ENCODE assay signal across 8 cellular contexts in genomic region chr1:84690397-84691138, GRCh38. TPM values are rescaled to one million over a fixed set of nuclear protein-coding genes. Genes with fewer than 3 reads are reported as not detected.
DNase-seq lines count a peak whose midpoint lies in the region; ATAC-seq and TF ChIP-seq lines count a peak whose summit lies in the region.

A gene with protein sequence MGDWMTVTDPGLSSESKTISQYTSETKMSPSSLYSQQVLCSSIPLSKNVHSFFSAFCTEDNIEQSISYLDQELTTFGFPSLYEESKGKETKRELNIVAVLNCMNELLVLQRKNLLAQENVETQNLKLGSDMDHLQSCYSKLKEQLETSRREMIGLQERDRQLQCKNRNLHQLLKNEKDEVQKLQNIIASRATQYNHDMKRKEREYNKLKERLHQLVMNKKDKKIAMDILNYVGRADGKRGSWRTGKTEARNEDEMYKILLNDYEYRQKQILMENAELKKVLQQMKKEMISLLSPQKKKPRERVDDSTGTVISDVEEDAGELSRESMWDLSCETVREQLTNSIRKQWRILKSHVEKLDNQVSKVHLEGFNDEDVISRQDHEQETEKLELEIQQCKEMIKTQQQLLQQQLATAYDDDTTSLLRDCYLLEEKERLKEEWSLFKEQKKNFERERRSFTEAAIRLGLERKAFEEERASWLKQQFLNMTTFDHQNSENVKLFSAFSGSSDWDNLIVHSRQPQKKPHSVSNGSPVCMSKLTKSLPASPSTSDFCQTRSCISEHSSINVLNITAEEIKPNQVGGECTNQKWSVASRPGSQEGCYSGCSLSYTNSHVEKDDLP (minus strand): TSS chr1:84690461. CDS start chr1:84671219, 19,242 bp downstream.

- H3K23ac ChIP-seq in neuronal stem cell (ENCODE audit: low read depth, low read length, poor library complexity), result peak within 1 kb of the TSS; percentile 21

- peaks cover 32% of the 10 kb centered on the region for H3K36me3 Mint-ChIP-seq in HFFc6 (ENCODE audit: low read depth)
- no peaks in the 10 kb centered on the region for H3K36me3 Mint-ChIP-seq in activated naive CD4-positive, alpha-beta T cell treated with anti-CD3 and anti-CD28 coated beads for 36 hours (ENCODE audit: low read depth)

- H3K4me2 ChIP-seq in neuronal stem cell (ENCODE audit: insufficient read depth, low read length, poor library complexity, severe bottlenecking), result peak within 1 kb of the TSS; percentile 96

- H3K18ac ChIP-seq in neuronal stem cell (ENCODE audit: low read length), result peak within 1 kb of the TSS; percentile 98

- H3K4me1 ChIP-seq in gastroesophageal sphincter (peaks cover 0 to 42% (median 5%) of the 10 kb centered on the region in 3 donors), neuronal stem cell (ENCODE audit: control insufficient read depth in 2 of 2, insufficient read depth in 1 of 2, low read depth in 1 of 2, low read length in 2 of 2) (peaks cover 0 to 4% of the 10 kb centered on the region in 2 donors), subcutaneous abdominal adipose tissue (ENCODE audit: control insufficient read depth in 5 of 5, insufficient read depth in 5 of 5, low read length in 5 of 5) (peaks cover 3 to 14% (median 13%) of the 10 kb centered on the region in 5 donors)

- H3K9me3 ChIP-seq in gastroesophageal sphincter, result no peaks in the 10 kb centered on the region
- no peaks in the 10 kb centered on the region for H3K9me3 ChIP-seq in neuronal stem cell (replicated peaks in 1 of 2; ENCODE audit: control insufficient read depth in 2 of 2, insufficient read depth in 1 of 2, low read depth in 1 of 2, low read length in 2 of 2)
- H3K9me3 ChIP-seq in subcutaneous abdominal adipose tissue (ENCODE audit: control insufficient read depth in 5 of 5, low read length in 5 of 5), result no peaks in the 10 kb centered on the region

- H3K27ac ChIP-seq in gastroesophageal sphincter (peak within 1 kb of the TSS; percentile 85 to 93 (median 92)), neuronal stem cell (replicated peaks; ENCODE audit: low read length) (peak within 1 kb of the TSS; percentile 92), subcutaneous abdominal adipose tissue (ENCODE audit: low read depth, low read length) (peak within 1 kb of the TSS; percentile 66)

- no peak within 1 kb of the TSS for H2BK12ac ChIP-seq in neuronal stem cell (ENCODE audit: low read length)

- H3K9ac ChIP-seq in neuronal stem cell (ENCODE audit: low read depth, low read length, poor library complexity) (peak within 1 kb of the TSS; percentile 82), subcutaneous abdominal adipose tissue (ENCODE audit: low read length in 5 of 5) (peak within 1 kb of the TSS in 4 of 5 donors; percentile 61 to 76 (median 66))

- no peak within 1 kb of the TSS for H4K8ac ChIP-seq in neuronal stem cell (ENCODE audit: low read depth, low read length)

- no peak for TF ChIP-seq EP300 in gastroesophageal sphincter (IDR thresholded peaks at IDR 0.05)

- H3K4me3 Mint-ChIP-seq in HFFc6, result peak within 1 kb of the TSS; percentile 91
- peak within 1 kb of the TSS; percentile 92 for H3K4me3 Mint-ChIP-seq in activated naive CD4-positive, alpha-beta T cell treated with anti-CD3 and anti-CD28 coated beads for 36 hours

- H3K79me1 ChIP-seq in neuronal stem cell (ENCODE audit: low read depth, low read length), result no peaks in the 10 kb centered on the region

- peaks cover 6% of the 10 kb centered on the region for H3K9me3 Mint-ChIP-seq in HFFc6
- no peaks in the 10 kb centered on the region for H3K9me3 Mint-ChIP-seq in activated naive CD4-positive, alpha-beta T cell treated with anti-CD3 and anti-CD28 coated beads for 36 hours

- H2AK5ac ChIP-seq in neuronal stem cell (ENCODE audit: low read depth, low read length), result peak within 1 kb of the TSS; percentile 42

- H3K36me3 ChIP-seq in gastroesophageal sphincter, result no peaks in the 10 kb centered on the region
- no peaks in the 10 kb centered on the region for H3K36me3 ChIP-seq in neuronal stem cell (replicated peaks in 1 of 2; ENCODE audit: control insufficient read depth in 2 of 2, insufficient read depth in 2 of 2, low read length in 2 of 2)
- no peaks in the 10 kb centered on the region for H3K36me3 ChIP-seq in subcutaneous abdominal adipose tissue (ENCODE audit: control insufficient read depth in 5 of 5, insufficient read depth in 5 of 5, low read length in 5 of 5)

- no peak within 1 kb of the TSS for H2BK15ac ChIP-seq in neuronal stem cell (ENCODE audit: low read length)

- CTCF ChIA-PET in activated naive CD4-positive, alpha-beta T cell treated with anti-CD3 and anti-CD28 coated beads for 36 hours (lab: Charles Lee), result interaction anchor here (1.2 to 2.5 kb wide), 2 partner anchors 34 to 69 kb away, joined by 4 to 8 read pairs; no protein-coding TSS in a partner anchor

- peak within 1 kb of the TSS; percentile 79 for H3K27ac Mint-ChIP-seq in HFFc6
- H3K27ac Mint-ChIP-seq in activated naive CD4-positive, alpha-beta T cell treated with anti-CD3 and anti-CD28 coated beads for 36 hours, result peak within 1 kb of the TSS; percentile 91

- ATAC-seq in gastroesophageal sphincter, result peak; percentile 99

- no peaks in the 10 kb centered on the region for H3K27me3 ChIP-seq in gastroesophageal sphincter
- H3K27me3 ChIP-seq in neuronal stem cell (ENCODE audit: control insufficient read depth in 3 of 3, insufficient read depth in 3 of 3, low read depth in 1 of 3, low read length in 3 of 3), result no peaks in the 10 kb centered on the region
- H3K27me3 ChIP-seq in subcutaneous abdominal adipose tissue (ENCODE audit: control insufficient read depth in 5 of 5, insufficient read depth in 4 of 5, low read length in 5 of 5), result no peaks in the 10 kb centered on the region

- no peak within 1 kb of the TSS for H3K4ac ChIP-seq in neuronal stem cell (ENCODE audit: low read length)

- DNase-seq in GM04504 (ENCODE audit: low read depth), result peak; percentile 90
- DNase-seq in HFFc6, result peak; percentile 97
- DNase-seq in NAMALWA (ENCODE audit: low spot score), result peak; percentile 99
- peak; percentile 94 for DNase-seq in SK-MEL-5 (ENCODE audit: low read depth, low spot score)
- DNase-seq in activated naive CD4-positive, alpha-beta T cell treated with anti-CD3 and anti-CD28 coated beads for 36 hours, result peak; percentile 100
- DNase-seq in neuronal stem cell (ENCODE audit: low spot score), result peak; percentile 98

- WGBS in gastroesophageal sphincter (ENCODE audit: low coverage in 1 of 2), 2 donors, result 1% methylated on average over 11 of the region's 68 CpGs; no CpG with 5 or more reads in 1 of the 2 donors
- whole genome bisulfite sequencing in neuronal stem cell (ENCODE audit: extremely low coverage in 2 of 2, insufficient read length in 2 of 2, insufficient replicate concordance in 1 of 2), 2 donors, result no CpG with 5 or more reads among the region's 68 CpGs

- no peak for TF ChIP-seq CTCF in HFFc6 (IDR thresholded peaks at IDR 0.05)
- TF ChIP-seq CTCF in gastroesophageal sphincter (IDR thresholded peaks at IDR 0.05), result no peak

- no peak within 1 kb of the TSS for H4K91ac ChIP-seq in neuronal stem cell (ENCODE audit: low read depth, low read length, poor library complexity)

- peak within 1 kb of the TSS; percentile 84 for H2BK5ac ChIP-seq in neuronal stem cell (ENCODE audit: low read length)

- intact Hi-C loops in activated naive CD4-positive, alpha-beta T cell treated with anti-CD3 and anti-CD28 coated beads for 36 hours (cut with micrococcal nuclease), result loop anchor here (1.0 to 10.0 kb wide), 17 partner anchors 30 to 1704 kb away; partner anchors contain the start of genes BCL10, C1orf52, GNG5 and ODF2L

- peaks cover 58% of the 10 kb centered on the region for H3K4me1 Mint-ChIP-seq in HFFc6 (ENCODE audit: low read depth)
- peaks cover 59% of the 10 kb centered on the region for H3K4me1 Mint-ChIP-seq in activated naive CD4-positive, alpha-beta T cell treated with anti-CD3 and anti-CD28 coated beads for 36 hours (ENCODE audit: low read depth)

- peaks cover 2% of the 10 kb centered on the region for H3K27me3 Mint-ChIP-seq in HFFc6 (ENCODE audit: insufficient read depth)
- peaks cover 3% of the 10 kb centered on the region for H3K27me3 Mint-ChIP-seq in activated naive CD4-positive, alpha-beta T cell treated with anti-CD3 and anti-CD28 coated beads for 36 hours (ENCODE audit: low read depth)

- H3K14ac ChIP-seq in neuronal stem cell (ENCODE audit: low read length), result no peak within 1 kb of the TSS

- H3K4me3 ChIP-seq in gastroesophageal sphincter, result peak within 1 kb of the TSS; percentile 84 to 89
- peak within 1 kb of the TSS; percentile 73 to 94 for H3K4me3 ChIP-seq in neuronal stem cell (ENCODE audit: low read length in 2 of 2)
- peak within 1 kb of the TSS; percentile 73 to 85 (median 78) for H3K4me3 ChIP-seq in subcutaneous abdominal adipose tissue (ENCODE audit: low read depth in 1 of 5, low read length in 5 of 5)

- peak in 1 of 2 donors; percentile 22 for TF ChIP-seq POLR2A in gastroesophageal sphincter (IDR thresholded peaks at IDR 0.05)

- peak within 1 kb of the TSS; percentile 29 for H2BK120ac ChIP-seq in neuronal stem cell (ENCODE audit: low read depth, low read length)

- peak within 1 kb of the TSS; percentile 98 for H2AFZ ChIP-seq in neuronal stem cell (ENCODE audit: low read length)

- in situ Hi-C loops in SK-MEL-5 (cut with HindIII; ENCODE audit: low pct_unique_long_range_greater_than_20kb, low sequenced_read_pairs), result no loop called here

RNA-seq across cellular contexts. Expression of the gene that starts here (rescaled TPM):
- total RNA-seq in HFFc6 (2021; fragmentation: NEBNext Ultra II Directional; extraction: Animal tissue kit (Norgen Biotek cat#: 25700)), result 100 to 1,000 TPM in 4 of 6 experiments, 10 to 100 TPM in 2; 78.3 to 128 (median 121) TPM
- 12.8 and 14.0 TPM in 2 replicates for total RNA-seq in SK-MEL-5 (2014; rRNA removed; shearing (Covaris generic))
- 7.9 and 12.5 TPM in 2 replicates for polyA plus RNA-seq in SK-MEL-5 (2015; cell fraction: cytosol; rRNA removed)
- polyA plus RNA-seq in SK-MEL-5 (2015; cell fraction: nucleus; rRNA removed), result 13.7 and 16.7 TPM in 2 replicates
- total RNA-seq in activated naive CD4-positive, alpha-beta T cell treated with anti-CD3 and anti-CD28 coated beads for 36 hours, result 10 to 100 TPM; 11.9 to 12.6 TPM
- total RNA-seq in gastroesophageal sphincter, result 10 to 100 TPM; 10.8 to 21.9 (median 17.0) TPM
- polyA plus RNA-seq in neuronal stem cell (2013, experiment 1 of 2), result 11.3 TPM
- 11.8 TPM for polyA plus RNA-seq in neuronal stem cell (2013, experiment 2 of 2)

Comparison
In these comparisons a context has a peak if more than half of its experiments do, and no peak if none do; other contexts are left out.
1. Peak in every context shown above with its lines: DNase-seq, ATAC-seq, H3K4me3 ChIP-seq and H3K27ac ChIP-seq.